Comparison of ENCODE assay signal across 8 cellular contexts in genomic region chr2:165293439-165294420, GRCh38. TPM values are rescaled to one million over a fixed set of nuclear protein-coding genes. Genes with fewer than 3 reads are reported as not detected.
DNase-seq lines count a peak whose midpoint lies in the region; ATAC-seq and TF ChIP-seq lines count a peak whose summit lies in the region.

No MANE protein-coding gene starts in this region.

- H3K36me3 ChIP-seq in kidney epithelial cell (ENCODE audit: control insufficient read depth, insufficient read depth, low read length) = no peaks in the 10 kb centered on the region

- H3K9me3 Mint-ChIP-seq in chondrocyte (ENCODE audit: low read depth) = no peaks in the 10 kb centered on the region
- H3K9me3 Mint-ChIP-seq in stimulated activated memory B cell treated with anti-CD40 and anti-IgM and Interleukin-4, amounts not matched to agents 10 μg/mL and 1 μg/mL and 100 μg/mL, for 72 hours = no peaks in the 10 kb centered on the region

- ATAC-seq in HG02763 (IDR thresholded peaks at IDR 0.05; ENCODE audit: unreplicated experiment) = peak; percentile 100
- peak; percentile 97 for ATAC-seq in stimulated activated memory B cell treated with anti-CD40 and anti-IgM and Interleukin-4, amounts not matched to agents 10 μg/mL and 1 μg/mL and 100 μg/mL, for 72 hours

- no peaks in the 10 kb centered on the region for H3K36me3 Mint-ChIP-seq in chondrocyte (ENCODE audit: low read depth)
- H3K36me3 Mint-ChIP-seq in stimulated activated memory B cell treated with anti-CD40 and anti-IgM and Interleukin-4, amounts not matched to agents 10 μg/mL and 1 μg/mL and 100 μg/mL, for 72 hours = no peaks in the 10 kb centered on the region

- H3K27me3 Mint-ChIP-seq in chondrocyte (ENCODE audit: low read depth) = peaks cover 9% of the 10 kb centered on the region
- H3K27me3 Mint-ChIP-seq in stimulated activated memory B cell treated with anti-CD40 and anti-IgM and Interleukin-4, amounts not matched to agents 10 μg/mL and 1 μg/mL and 100 μg/mL, for 72 hours = peaks cover 10% of the 10 kb centered on the region

- in situ Hi-C loops in GM13976 (cut with MboI; ENCODE audit: low sequenced_read_pairs, unreplicated experiment) = no loop called here

- peak overlapping the region; percentile 21 for H3K4me3 ChIP-seq in kidney epithelial cell (ENCODE audit: low read depth, low read length)

- H3K4me1 Mint-ChIP-seq in chondrocyte (ENCODE audit: low read depth) = peaks cover 10% of the 10 kb centered on the region
- H3K4me1 Mint-ChIP-seq in stimulated activated memory B cell treated with anti-CD40 and anti-IgM and Interleukin-4, amounts not matched to agents 10 μg/mL and 1 μg/mL and 100 μg/mL, for 72 hours = peaks cover 6% of the 10 kb centered on the region

- peak; percentile 75 for TF ChIP-seq CTCF in GM13976 (IDR thresholded peaks at IDR 0.05; ENCODE audit: borderline replicate concordance, control extremely low read depth, extremely low read depth, insufficient read depth, missing control alignments)
- peak; percentile 87 for TF ChIP-seq CTCF in chondrocyte (IDR thresholded peaks at IDR 0.05)
- peak; percentile 72 for TF ChIP-seq CTCF in kidney epithelial cell (IDR thresholded peaks at IDR 0.05; ENCODE audit: insufficient read depth, low read length, poor library complexity, severe bottlenecking)

- H3K27ac Mint-ChIP-seq in chondrocyte (ENCODE audit: unreplicated experiment) = no peak overlapping the region
- H3K27ac Mint-ChIP-seq in stimulated activated memory B cell treated with anti-CD40 and anti-IgM and Interleukin-4, amounts not matched to agents 10 μg/mL and 1 μg/mL and 100 μg/mL, for 72 hours = no peak overlapping the region

- peak overlapping the region; percentile 65 for H3K4me3 Mint-ChIP-seq in chondrocyte (ENCODE audit: unreplicated experiment)
- H3K4me3 Mint-ChIP-seq in stimulated activated memory B cell treated with anti-CD40 and anti-IgM and Interleukin-4, amounts not matched to agents 10 μg/mL and 1 μg/mL and 100 μg/mL, for 72 hours = peak overlapping the region; percentile 10

- peak; percentile 73 to 79 for DNase-seq in AML-193 (lab: John Stamatoyannopoulos, UW)
- DNase-seq in GM13976 (ENCODE audit: low spot score) = peak; percentile 54
- DNase-seq in NAMALWA (ENCODE audit: low spot score) = peak; percentile 93
- DNase-seq in SIG-M5 (lab: John Stamatoyannopoulos, UW) = peak; percentile 10
- no peak for DNase-seq in chondrocyte (ENCODE audit: low spot score)
- DNase-seq in kidney epithelial cell (ENCODE audit: low read depth) = peak; percentile 82

- H3K27me3 ChIP-seq in kidney epithelial cell (ENCODE audit: control insufficient read depth, insufficient read depth, low read length) = no peaks in the 10 kb centered on the region

RNA-seq across cellular contexts. Expression of gene SCN2A, which starts 54.5 kb away (rescaled TPM):
- total RNA-seq in chondrocyte (1.8 to 2.8 TPM (median 1.9 TPM) in 3 replicates), kidney epithelial cell (0.04 and 0.14 TPM in 2 replicates)
